8 cellular contexts compared by ENCODE assay signal in the genomic region with DNA sequence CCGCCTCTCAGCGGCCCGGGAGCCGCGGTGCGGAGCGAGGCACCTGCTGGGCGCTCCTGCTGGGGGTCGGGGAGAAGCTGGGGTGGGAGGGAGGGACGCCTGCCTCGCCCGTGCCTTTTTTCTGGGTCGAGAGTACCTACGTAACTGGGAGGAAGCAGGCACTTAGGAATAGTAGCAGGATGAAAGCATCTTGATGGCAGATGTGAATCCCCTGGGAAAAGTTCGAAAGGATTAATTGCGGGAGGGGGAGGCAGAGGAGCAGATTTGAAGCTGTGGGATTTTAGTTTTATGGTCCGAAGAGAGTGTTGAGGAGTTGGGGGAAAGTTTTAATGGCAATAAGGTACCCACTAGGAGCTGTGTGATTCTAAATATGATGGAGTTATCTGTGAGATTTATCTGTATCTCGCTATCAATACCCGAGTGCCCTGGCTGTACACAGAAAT. TPM values are rescaled to one million over a fixed set of nuclear protein-coding genes. Genes with fewer than 3 reads are reported as not detected.
DNase-seq lines count a peak whose midpoint lies in the region; ATAC-seq lines count a peak whose summit lies in the region.

No MANE protein-coding gene starts in this region.

- no peak overlapping the region for H3K18ac ChIP-seq in neuronal stem cell (ENCODE audit: low read length)

- no peak overlapping the region for H2BK15ac ChIP-seq in neuronal stem cell (ENCODE audit: low read length)

- H3K9me3 ChIP-seq in ectodermal cell (ENCODE audit: control insufficient read depth, low read length): no peaks in the 10 kb centered on the region
- H3K9me3 ChIP-seq in neuronal stem cell (replicated peaks in 1 of 2; ENCODE audit: control insufficient read depth in 2 of 2, insufficient read depth in 1 of 2, low read depth in 1 of 2, low read length in 2 of 2): no peaks in the 10 kb centered on the region

- no peak overlapping the region for H4K8ac ChIP-seq in neuronal stem cell (ENCODE audit: low read depth, low read length)

- 2% methylated on average over 18 of the region's 19 CpGs for WGBS in ectodermal cell, 2 experiments
- no CpG with 5 or more reads among the region's 19 CpGs for WGBS in neuronal stem cell (ENCODE audit: extremely low coverage in 2 of 2, insufficient read length in 2 of 2, insufficient replicate concordance in 1 of 2), 2 donors

- ATAC-seq in GM18511 (IDR thresholded peaks at IDR 0.05; ENCODE audit: unreplicated experiment): no peak
- no peak for ATAC-seq in HG02763 (IDR thresholded peaks at IDR 0.05; ENCODE audit: unreplicated experiment)
- ATAC-seq in activated CD4-positive, CD25-positive, alpha-beta regulatory T cell treated with anti-CD3 and anti-CD28 coated beads, Interleukin-2, amount 50 U/mL, for 24 hours: no peak

- no peak overlapping the region for H2AK5ac ChIP-seq in neuronal stem cell (ENCODE audit: low read depth, low read length)

- H3K4me2 ChIP-seq in neuronal stem cell (ENCODE audit: insufficient read depth, low read length, poor library complexity, severe bottlenecking): peak overlapping the region; percentile 78

- H2AFZ ChIP-seq in neuronal stem cell (ENCODE audit: low read length): peak overlapping the region; percentile 87

- H3K27ac ChIP-seq in ectodermal cell (ENCODE audit: insufficient read depth, low read depth, low read length, poor library complexity, severe bottlenecking) (peak overlapping the region; percentile 47), neuronal stem cell (replicated peaks; ENCODE audit: low read length) (no peak overlapping the region)

- no peak overlapping the region for H3K4ac ChIP-seq in neuronal stem cell (ENCODE audit: low read length)

- DNase-seq in NCI-H1436 (lab: John Stamatoyannopoulos, UW) (peak; percentile 47), NCI-H1436 treated with DMSO at 0.1 percent for 48 hours (lab: John Stamatoyannopoulos, UW) (no peak), NCI-H748 (lab: John Stamatoyannopoulos, UW; ENCODE audit: unreplicated experiment) (peak; percentile 54), neuronal stem cell (ENCODE audit: low spot score) (peak; percentile 43)

- H3K4me3 ChIP-seq in ectodermal cell (ENCODE audit: insufficient read depth, low read depth, low read length) (peak overlapping the region; percentile 62), neuronal stem cell (ENCODE audit: low read length in 2 of 2) (peak overlapping the region; percentile 95 to 99)

- no peak overlapping the region for H4K91ac ChIP-seq in neuronal stem cell (ENCODE audit: low read depth, low read length, poor library complexity)

- H2BK120ac ChIP-seq in neuronal stem cell (ENCODE audit: low read depth, low read length): no peak overlapping the region

- H3K9ac ChIP-seq in neuronal stem cell (ENCODE audit: low read depth, low read length, poor library complexity): no peak overlapping the region

- H3K23ac ChIP-seq in neuronal stem cell (ENCODE audit: low read depth, low read length, poor library complexity): no peak overlapping the region

- H3K36me3 ChIP-seq in ectodermal cell (ENCODE audit: control insufficient read depth, insufficient read depth, low read length): no peaks in the 10 kb centered on the region
- peaks cover 0 to 9% of the 10 kb centered on the region in 2 donors for H3K36me3 ChIP-seq in neuronal stem cell (replicated peaks in 1 of 2; ENCODE audit: control insufficient read depth in 2 of 2, insufficient read depth in 2 of 2, low read length in 2 of 2)

- no peak overlapping the region for H3K14ac ChIP-seq in neuronal stem cell (ENCODE audit: low read length)

- H2BK12ac ChIP-seq in neuronal stem cell (ENCODE audit: low read length): no peak overlapping the region

- H2BK5ac ChIP-seq in neuronal stem cell (ENCODE audit: low read length): peak overlapping the region; percentile 53

- H3K79me1 ChIP-seq in neuronal stem cell (ENCODE audit: low read depth, low read length): no peaks in the 10 kb centered on the region

- H3K4me1 ChIP-seq in ectodermal cell (ENCODE audit: control insufficient read depth, insufficient read depth, low read length): peaks cover 5% of the 10 kb centered on the region
- H3K4me1 ChIP-seq in neuronal stem cell (ENCODE audit: control insufficient read depth in 2 of 2, insufficient read depth in 1 of 2, low read depth in 1 of 2, low read length in 2 of 2): peaks cover 0 to 10% of the 10 kb centered on the region in 2 donors

- H3K27me3 ChIP-seq in ectodermal cell (ENCODE audit: control insufficient read depth, insufficient read depth, low read length, poor library complexity, severe bottlenecking) (no peaks in the 10 kb centered on the region), neuronal stem cell (ENCODE audit: control insufficient read depth in 3 of 3, insufficient read depth in 3 of 3, low read depth in 1 of 3, low read length in 3 of 3) (no peaks in the 10 kb centered on the region)

RNA-seq across cellular contexts. Expression of gene AGFG1, which starts 1.1 kb away (rescaled TPM):
- polyA plus RNA-seq in ectodermal cell (2013, experiment 1 of 4): 68.8 TPM
- 66.4 TPM for polyA plus RNA-seq in ectodermal cell (2013, experiment 2 of 4)
- polyA plus RNA-seq in ectodermal cell (2013, experiment 3 of 4): 62.0 TPM
- 64.0 TPM for polyA plus RNA-seq in ectodermal cell (2013, experiment 4 of 4)
- 46.2 TPM for polyA plus RNA-seq in neuronal stem cell (2013, experiment 1 of 2)
- polyA plus RNA-seq in neuronal stem cell (2013, experiment 2 of 2): 47.7 TPM
